ENCODE assay signal across 8 cellular contexts in genomic region chr3:76570436-76571057, GRCh38.
DNase-seq lines count a peak whose midpoint lies in the region; ATAC-seq, FAIRE-seq and TF ChIP-seq lines count a peak whose summit lies in the region.

No MANE protein-coding gene starts in this region.

- no peaks in the 10 kb centered on the region for H3K27me3 Mint-ChIP-seq in CD4-positive, alpha-beta T cell
- no peaks in the 10 kb centered on the region for H3K27me3 Mint-ChIP-seq in stimulated activated memory B cell treated with anti-CD40 and anti-IgM and Interleukin-4, amounts not matched to agents 10 μg/mL and 1 μg/mL and 100 μg/mL, for 72 hours

- no peaks in the 10 kb centered on the region for H3K4me1 Mint-ChIP-seq in CD4-positive, alpha-beta T cell (ENCODE audit: low read depth)
- no peaks in the 10 kb centered on the region for H3K4me1 Mint-ChIP-seq in stimulated activated memory B cell treated with anti-CD40 and anti-IgM and Interleukin-4, amounts not matched to agents 10 μg/mL and 1 μg/mL and 100 μg/mL, for 72 hours

- no peak overlapping the region for H3K4me2 ChIP-seq in keratinocyte (ENCODE audit: control insufficient read depth, extremely low read depth, insufficient read depth, low read depth, low read length)

- peak; percentile 42 for TF ChIP-seq CTCF in AG09319 (IDR thresholded peaks at IDR 0.05; ENCODE audit: low read depth, low read length)
- TF ChIP-seq CTCF in keratinocyte (optimal IDR thresholded peaks at IDR 0.05 in 1 of 3, IDR thresholded peaks at IDR 0.05 in 1 of 3, conservative IDR thresholded peaks at IDR 0.05 in 1 of 3; ENCODE audit: extremely low read depth in 1 of 3, insufficient read depth in 2 of 3, low read length in 3 of 3) = peak in 2 of 3 experiments; percentile 42 to 43
- TF ChIP-seq CTCF in CD4-positive, alpha-beta T cell (IDR thresholded peaks at IDR 0.05) = no peak

- CTCF ChIA-PET in CD4-positive, alpha-beta T cell (lab: Charles Lee) = no interaction called here

- FAIRE-seq in TTC549 (lab: Jason Lieb, UNC) = peak; percentile 86
- peak; percentile 23 for FAIRE-seq in keratinocyte (lab: Jason Lieb, UNC)

- H3K4me1 ChIP-seq in keratinocyte (ENCODE audit: control insufficient read depth, extremely low read depth, insufficient read depth, low read length) = no peaks in the 10 kb centered on the region

- no peaks in the 10 kb centered on the region for H3K27me3 ChIP-seq in H7 (ENCODE audit: control insufficient read depth, insufficient read depth, low read length)
- H3K27me3 ChIP-seq in keratinocyte (ENCODE audit: control insufficient read depth, extremely low read depth, insufficient read depth, low read length) = no peaks in the 10 kb centered on the region
- H3K27me3 ChIP-seq in CD4-positive, alpha-beta T cell (ENCODE audit: control insufficient read depth, insufficient read depth, low read length) = no peaks in the 10 kb centered on the region

- POLR2A ChIA-PET in CD4-positive, alpha-beta T cell (lab: Charles Lee) = no interaction called here

- no peak for DNase-seq in AG09319 (ENCODE audit: extremely low read depth, low read depth)
- peak; percentile 11 for DNase-seq in H7
- no peak for DNase-seq in keratinocyte (ENCODE audit: low read depth, low spot score)
- DNase-seq in CD4-positive, alpha-beta T cell = no peak
- no peak for DNase-seq in activated gamma-delta T cell treated with Interleukin-2 at 50 U/mL for 16 hours
- DNase-seq in activated T-cell treated with anti-CD3 and anti-CD28 coated beads, Interleukin-2, amount 50 U/mL, for 1 hour = no peak

- no peak for ATAC-seq in CD4-positive, alpha-beta T cell (ENCODE audit: poor library complexity)
- ATAC-seq in stimulated activated memory B cell treated with anti-CD40 and anti-IgM and Interleukin-4, amounts not matched to agents 10 μg/mL and 1 μg/mL and 100 μg/mL, for 72 hours = no peak

- no peak overlapping the region for H3K4me3 ChIP-seq in H7 (ENCODE audit: insufficient read depth, low read depth, low read length)
- H3K4me3 ChIP-seq in keratinocyte (ENCODE audit: control insufficient read depth in 2 of 3, extremely low read depth in 1 of 3, insufficient read depth in 2 of 3, low read depth in 1 of 3, low read length in 3 of 3) = no peak overlapping the region

- H3K36me3 Mint-ChIP-seq in CD4-positive, alpha-beta T cell (ENCODE audit: low read depth) = no peaks in the 10 kb centered on the region
- no peaks in the 10 kb centered on the region for H3K36me3 Mint-ChIP-seq in stimulated activated memory B cell treated with anti-CD40 and anti-IgM and Interleukin-4, amounts not matched to agents 10 μg/mL and 1 μg/mL and 100 μg/mL, for 72 hours

- H3K79me2 ChIP-seq in keratinocyte (ENCODE audit: control insufficient read depth, insufficient read depth, low read length) = no peaks in the 10 kb centered on the region

- intact Hi-C loops in CD4-positive, alpha-beta T cell (cut with DNase I, micrococcal nuclease) = loop anchor here in 1 of 2 experiments (5.0 kb wide), 1 partner anchor 208 kb away; no protein-coding TSS in a partner anchor

- H4K20me1 ChIP-seq in keratinocyte (ENCODE audit: control insufficient read depth, extremely low read depth, insufficient read depth, low read length) = no peaks in the 10 kb centered on the region

- H3K9me1 ChIP-seq in keratinocyte (ENCODE audit: control insufficient read depth, extremely low read depth, insufficient read depth, low read length) = no peaks in the 10 kb centered on the region

- H3K9me3 ChIP-seq in keratinocyte (ENCODE audit: control insufficient read depth, low read depth, low read length) = no peaks in the 10 kb centered on the region
- no peaks in the 10 kb centered on the region for H3K9me3 ChIP-seq in CD4-positive, alpha-beta T cell (ENCODE audit: control insufficient read depth, low read length)

- H3K9me3 Mint-ChIP-seq in CD4-positive, alpha-beta T cell = peaks cover 2% of the 10 kb centered on the region
- H3K9me3 Mint-ChIP-seq in stimulated activated memory B cell treated with anti-CD40 and anti-IgM and Interleukin-4, amounts not matched to agents 10 μg/mL and 1 μg/mL and 100 μg/mL, for 72 hours = no peaks in the 10 kb centered on the region

- H3K27ac ChIP-seq in keratinocyte (ENCODE audit: control insufficient read depth, insufficient read depth, low read length) = no peak overlapping the region
- no peak overlapping the region for H3K27ac ChIP-seq in CD4-positive, alpha-beta T cell (ENCODE audit: low read depth, low read length)

- H2AFZ ChIP-seq in keratinocyte (ENCODE audit: control insufficient read depth, low read length) = no peak overlapping the region

- dilution Hi-C loops in keratinocyte (cut with MboI; ENCODE audit: extremely low pct_ligation_motif_present, low sequenced_read_pairs) = no loop called here

- H3K36me3 ChIP-seq in H7 (replicated peaks; ENCODE audit: control insufficient read depth, insufficient read depth, low read length) (no peaks in the 10 kb centered on the region), keratinocyte (ENCODE audit: control insufficient read depth in 2 of 2, extremely low read depth in 1 of 2, insufficient read depth in 2 of 2, low read length in 2 of 2) (no peaks in the 10 kb centered on the region)

- no peak overlapping the region for H3K9ac ChIP-seq in keratinocyte (ENCODE audit: control insufficient read depth, extremely low read depth, insufficient read depth, low read length)

- H3K27ac Mint-ChIP-seq in CD4-positive, alpha-beta T cell = no peak overlapping the region
- H3K27ac Mint-ChIP-seq in stimulated activated memory B cell treated with anti-CD40 and anti-IgM and Interleukin-4, amounts not matched to agents 10 μg/mL and 1 μg/mL and 100 μg/mL, for 72 hours = no peak overlapping the region

- H3K4me3 Mint-ChIP-seq in CD4-positive, alpha-beta T cell = no peak overlapping the region
- no peak overlapping the region for H3K4me3 Mint-ChIP-seq in stimulated activated memory B cell treated with anti-CD40 and anti-IgM and Interleukin-4, amounts not matched to agents 10 μg/mL and 1 μg/mL and 100 μg/mL, for 72 hours
